Comparison of ENCODE assay signal across 21 cellular contexts in the genomic region with DNA sequence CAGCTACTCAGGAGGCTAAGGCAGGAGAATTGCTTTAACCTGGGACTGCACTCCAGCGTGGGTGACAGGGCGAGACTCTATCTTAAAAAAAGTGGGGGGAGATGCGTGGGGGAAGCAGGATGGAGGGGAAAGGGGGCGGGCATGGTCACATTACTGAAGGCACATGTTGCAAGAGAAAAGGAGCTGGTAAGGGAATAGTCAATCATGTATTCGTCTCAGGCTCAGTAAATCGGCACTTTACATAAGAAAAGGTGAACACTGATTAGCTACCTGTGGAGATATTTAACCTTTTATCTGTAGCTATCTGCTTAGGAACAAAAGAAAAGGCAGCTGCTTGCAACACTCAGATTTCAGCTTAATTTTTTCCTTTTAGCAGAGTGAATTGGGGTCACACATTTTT.
"Had no signal": no experiment of that assay in that cellular context is flagged by ENCODE, and none has a peak within 500 bp of the region (broad histone marks: within the 10 kb centered on the region; RNA-seq: fewer than 3 reads in every experiment).

No MANE protein-coding gene starts in this region.

- H3K27ac ChIP-seq: dorsolateral prefrontal cortex, neutrophil, spleen, testis, transverse colon had no signal

- H3K9me3 ChIP-seq: neutrophil, spleen, testis, transverse colon had no signal

- ATAC-seq: esophagus mucosa; naive thymus-derived CD4-positive, alpha-beta T cell; sciatic nerve; stimulated activated memory B cell treated with anti-CD40 and anti-IgM and Interleukin-4, amounts not matched to agents 10 μg/mL and 1 μg/mL and 100 μg/mL, for 72 hours had no signal

- H3K4me1 ChIP-seq: spleen, testis, transverse colon had no signal

- DNase-seq: cortex of kidney; dorsolateral prefrontal cortex; effector CD8-positive, alpha-beta T cell; glutamatergic neuron; islet precursor cell; mammary epithelial cell; naive thymus-derived CD4-positive, alpha-beta T cell; nephron progenitor cell; posterior cingulate gyrus; spleen; stimulated activated CD4-positive, alpha-beta T cell treated with anti-CD3 and anti-CD28 coated beads, Interleukin-15, amount 100 ng/mL, for 24 hours; stimulated activated CD4-positive, alpha-beta T cell treated with anti-CD3 and anti-CD28 coated beads, Interleukin-1b, Interleukin-23, amount 100 ng/mL, for 48 hours; stimulated activated CD4-positive, alpha-beta T cell treated with anti-CD3 and anti-CD28 coated beads, Interleukin-4, amount 100 ng/mL, for 24 hours; testis; transverse colon had no signal

- H3K27me3 ChIP-seq: neutrophil, testis, transverse colon had no signal

- FAIRE-seq: endometrium, frontal cortex had no signal

- H3K4me3 ChIP-seq: dorsolateral prefrontal cortex, spleen, testis, transverse colon had no signal

- H3K36me3 ChIP-seq: neutrophil, spleen, transverse colon had no signal
